ENCODE assay signal across 24 cellular contexts in the genomic region with DNA sequence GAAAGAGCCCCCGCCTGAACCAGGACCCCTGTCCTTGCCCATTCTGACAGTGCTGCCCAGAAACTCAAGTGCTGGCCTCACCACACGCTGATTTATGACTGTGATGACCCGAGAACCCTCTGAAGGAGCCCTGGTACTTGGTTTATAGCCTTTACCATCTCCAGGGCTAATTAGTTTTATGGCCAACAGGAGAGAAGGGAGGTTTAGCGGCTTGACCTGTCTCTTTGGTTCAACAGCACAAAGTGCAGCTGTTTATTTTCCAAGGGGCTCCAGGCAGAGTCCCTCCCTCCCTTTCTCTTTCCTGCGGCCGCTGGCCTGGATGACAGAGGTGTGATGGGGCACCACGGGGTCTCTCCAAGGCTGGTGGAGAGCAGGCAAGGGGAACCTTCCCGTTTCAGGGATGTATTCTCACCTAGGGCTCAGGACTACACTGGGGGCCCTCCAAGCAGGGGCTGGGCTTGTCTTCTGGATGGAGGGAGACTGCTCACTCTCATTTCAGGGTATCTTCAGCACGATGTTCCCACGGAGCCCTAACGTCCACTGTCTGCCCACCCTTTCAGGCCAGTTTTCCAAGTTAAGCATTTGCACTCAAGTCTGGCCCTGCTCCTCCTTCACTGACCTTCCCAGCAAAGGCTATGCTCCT.
DNase-seq lines count a peak whose midpoint lies in the region; ATAC-seq, FAIRE-seq and TF ChIP-seq lines count a peak whose summit lies in the region.
"Had no signal": no experiment of that assay in that cellular context is flagged by ENCODE, and none has a peak within 500 bp of the region (broad histone marks: within the 10 kb centered on the region; RNA-seq: fewer than 3 reads in every experiment).

No MANE protein-coding gene starts in this region.

- intact Hi-C loops in cardiac septum (cut with DNase I) = no loop called here
- intact Hi-C loops in left ventricle myocardium inferior (cut with micrococcal nuclease) = no loop called here
- intact Hi-C loops in left colon (cut with DNase I, micrococcal nuclease) = no loop called here

- H3K4me1 ChIP-seq in left ventricle myocardium inferior = peaks cover 29% of the 10 kb centered on the region
- H3K4me1 ChIP-seq in small intestine (ENCODE audit: control insufficient read depth in 2 of 2, insufficient read depth in 1 of 2, low read depth in 1 of 2, low read length in 1 of 2) = no peaks in the 10 kb centered on the region
- H3K4me1 ChIP-seq: BLaER1 had no signal

- H3K9me3 ChIP-seq in left ventricle myocardium inferior (replicated peaks) (no peaks in the 10 kb centered on the region), small intestine (ENCODE audit: control insufficient read depth, low read depth) (no peaks in the 10 kb centered on the region)
- H3K9me3 ChIP-seq: BLaER1, SJCRH30 had no signal

- H3K36me3 ChIP-seq in left ventricle myocardium inferior (no peaks in the 10 kb centered on the region), small intestine (ENCODE audit: control insufficient read depth in 2 of 2, insufficient read depth in 2 of 2, low read length in 2 of 2) (no peaks in the 10 kb centered on the region)
- H3K36me3 ChIP-seq: BLaER1, SJCRH30 had no signal

- no peak overlapping the region for H3K27ac ChIP-seq in left ventricle myocardium inferior (replicated peaks)
- no peak overlapping the region for H3K27ac ChIP-seq in small intestine (ENCODE audit: low read depth in 1 of 2, low read length in 1 of 2)
- H3K27ac ChIP-seq: BLaER1, SJCRH30 had no signal

- FAIRE-seq in small intestine (lab: Jason Lieb, UNC) = no peak
- FAIRE-seq: GM12891, RCC 7860 had no signal

- no peak for ATAC-seq in left colon
- ATAC-seq: GM23338, SK-N-SH treated with all-trans-retinoic acid at 6 μM for 48 hours had no signal

- H3K27me3 ChIP-seq in left ventricle myocardium inferior (ENCODE audit: low read depth) = peaks cover 9% of the 10 kb centered on the region
- no peaks in the 10 kb centered on the region for H3K27me3 ChIP-seq in small intestine (ENCODE audit: control insufficient read depth in 2 of 2, insufficient read depth in 2 of 2, low read length in 2 of 2)
- H3K27me3 ChIP-seq: BLaER1 had no signal

- H3K4me3 ChIP-seq in left ventricle myocardium inferior (no peak overlapping the region), small intestine (ENCODE audit: low read depth in 1 of 2, low read length in 2 of 2) (no peak overlapping the region)
- H3K4me3 ChIP-seq: BLaER1, GM23338, SJCRH30 had no signal

- 16 to 41% (median 34%) methylated on average over 9 to 11 of the region's 11 CpGs for WGBS in small intestine, 3 donors

- no peak for TF ChIP-seq CTCF in left ventricle myocardium inferior (IDR thresholded peaks at IDR 0.05; ENCODE audit: borderline replicate concordance)

- DNase-seq in cardiac septum (ENCODE audit: low spot score) (peak; percentile 33), left ventricle myocardium inferior (no peak), NCI-H748 (lab: John Stamatoyannopoulos, UW; ENCODE audit: unreplicated experiment) (peak; percentile 31), left kidney (ENCODE audit: low read depth, low spot score) (peak; percentile 93), small intestine (peak; percentile 15), EL (no peak), D341Med (ENCODE audit: low spot score) (no peak), left colon (no peak)
- DNase-seq: CD4-positive, alpha-beta T cell; DMS53; GF-D8; H9; Karpas-422; MV-4-11; NCI-H1105; NCI-H1436 treated with DMSO at 0.1 percent for 48 hours; NCI-H187 treated with DMSO at 0.1 percent for 48 hours; NCI-H524; SJCRH30 had no signal

Comparison
In these comparisons a context has a peak if more than half of its experiments do, and no peak if none do; other contexts are left out.
1. DNase-seq: peak in cardiac septum (single experiment), NCI-H748 (single experiment), left kidney (single experiment) and small intestine (single experiment); none in left ventricle myocardium inferior (single experiment), EL (single experiment), D341Med (single experiment) and left colon (0 of 2).